ENCODE assay signal across 9 cellular contexts in the genomic region with DNA sequence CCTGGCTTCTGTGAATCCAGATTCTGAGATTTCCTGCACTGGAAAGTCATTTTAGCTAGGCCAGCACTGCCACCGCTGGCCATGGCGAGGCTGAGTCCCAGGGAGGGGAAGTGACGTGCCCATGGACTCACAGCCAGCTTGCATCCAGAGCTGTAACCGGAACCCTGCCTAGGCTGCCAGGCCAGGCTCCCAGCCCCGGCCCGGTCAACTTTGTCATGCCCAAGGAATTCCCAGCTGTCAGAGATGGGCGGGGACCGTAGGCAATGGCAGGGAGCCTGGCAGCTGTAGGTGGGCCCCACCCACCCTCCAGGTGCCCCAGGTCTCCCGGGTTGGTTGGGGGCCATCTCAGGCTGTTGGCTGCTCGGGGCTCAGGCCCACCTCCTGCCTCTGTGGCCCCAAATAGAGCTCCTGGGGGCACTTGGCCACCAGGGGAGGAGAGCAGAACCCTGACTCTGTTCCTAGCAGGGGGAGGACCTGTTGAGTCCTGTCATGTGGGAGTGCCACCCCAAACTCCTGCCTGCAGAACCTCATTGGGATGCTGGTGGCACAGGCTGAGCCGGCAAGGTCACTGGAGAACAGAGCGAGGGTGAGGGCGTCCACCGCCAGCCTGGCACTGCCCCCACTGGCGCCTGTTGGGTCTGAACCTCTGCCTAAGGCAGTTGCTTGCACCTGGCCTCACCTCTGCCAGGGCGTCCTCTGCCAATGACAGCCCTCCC. TPM values are rescaled to one million over a fixed set of nuclear protein-coding genes. Genes with fewer than 3 reads are reported as not detected.
A peak's percentile ranks its signal among the peaks of the same experiment; 100 is the strongest.
DNase-seq lines count a peak whose midpoint lies in the region; ATAC-seq, FAIRE-seq and TF ChIP-seq lines count a peak whose summit lies in the region.
"Had no signal": no experiment of that assay in that cellular context is flagged by ENCODE, and none has a peak within 500 bp of the region (broad histone marks: within the 10 kb centered on the region; RNA-seq: fewer than 3 reads in every experiment).

No MANE protein-coding gene starts in this region.

- FAIRE-seq in H54 (lab: Jason Lieb, UNC), result peak; percentile 43

- H3K4me3 ChIP-seq in SJCRH30, result no peak overlapping the region
- H3K4me3 ChIP-seq: ovary had no signal

- no peaks in the 10 kb centered on the region for H3K27me3 ChIP-seq in SJCRH30
- H3K27me3 ChIP-seq: ovary had no signal

- DNase-seq in H54 (ENCODE audit: insufficient read length, low spot score) (peak; percentile 99), SJCRH30 (peak; percentile 97 to 98), glomerular visceral epithelial cell (ENCODE audit: extremely low spot score) (peak; percentile 91), smooth muscle cell of the brain vasculature (ENCODE audit: low read depth, low spot score) (peak; percentile 40)
- no peak for DNase-seq in activated CD4-positive, alpha-beta T cell treated with anti-CD3 and anti-CD28 coated beads for 48 hours
- DNase-seq in stimulated activated naive CD8-positive, alpha-beta T cell treated with anti-CD3 and anti-CD28 coated beads, Interleukin-15, Interleukin-2, amounts not matched to agents 100 U/mL and 50 U/mL, for 24 hours, result no peak

- H3K27ac ChIP-seq in SJCRH30, result peak overlapping the region; percentile 67
- H3K27ac ChIP-seq: ovary had no signal

- ATAC-seq in GM18907 (IDR thresholded peaks at IDR 0.05; ENCODE audit: unreplicated experiment), result no peak
- no peak for ATAC-seq in HG02678 (IDR thresholded peaks at IDR 0.05; ENCODE audit: unreplicated experiment)
- ATAC-seq in stimulated activated naive CD8-positive, alpha-beta T cell treated with anti-CD3 and anti-CD28 coated beads, Interleukin-15, Interleukin-2, amounts not matched to agents 100 U/mL and 50 U/mL, for 24 hours, result no peak

- TF ChIP-seq POLR2A in H54 (IDR thresholded peaks at IDR 0.05; ENCODE audit: low read depth, low read length), result peak; percentile 61

- H3K9me3 ChIP-seq in SJCRH30 (replicated peaks), result no peaks in the 10 kb centered on the region
- H3K9me3 ChIP-seq: ovary had no signal

- H3K36me3 ChIP-seq in SJCRH30, result no peaks in the 10 kb centered on the region
- H3K36me3 ChIP-seq: ovary had no signal

- H3K4me1 ChIP-seq in SJCRH30, result peaks cover 45% of the 10 kb centered on the region

RNA-seq across cellular contexts. Expression of gene FOXO6, which starts 57.8 kb away (rescaled TPM):
- total RNA-seq in SJCRH30 (2014; rRNA removed; shearing (Covaris generic)), result 11.9 and 12.9 TPM in 2 replicates

Comparison
In these comparisons a context has a peak if more than half of its experiments do, and no peak if none do; other contexts are left out.
1. DNase-seq: peak in H54 (single experiment), SJCRH30 (2 of 2), glomerular visceral epithelial cell (single experiment) and smooth muscle cell of the brain vasculature (single experiment); none in activated CD4-positive, alpha-beta T cell treated with anti-CD3 and anti-CD28 coated beads for 48 hours (single experiment) and stimulated activated naive CD8-positive, alpha-beta T cell treated with anti-CD3 and anti-CD28 coated beads, Interleukin-15, Interleukin-2, amounts not matched to agents 100 U/mL and 50 U/mL, for 24 hours (single experiment).